Comparison of ENCODE assay signal across 8 cellular contexts in genomic region chr5:38809388-38810359, GRCh38. TPM values are rescaled to one million over a fixed set of nuclear protein-coding genes. Genes with fewer than 3 reads are reported as not detected.
A peak's percentile ranks its signal among the peaks of the same experiment; 100 is the strongest.
DNase-seq lines count a peak whose midpoint lies in the region; ATAC-seq and TF ChIP-seq lines count a peak whose summit lies in the region.

No MANE protein-coding gene starts in this region.

- no peaks in the 10 kb centered on the region for H3K36me3 ChIP-seq in WERI-Rb-1
- H3K36me3 ChIP-seq in lower lobe of right lung = no peaks in the 10 kb centered on the region

- H3K27ac ChIP-seq in WERI-Rb-1 (peak overlapping the region; percentile 41; the same call in 1 of the 2 replicates), lower lobe of right lung (no peak overlapping the region)

- no peak overlapping the region for H3K4me3 ChIP-seq in WERI-Rb-1 (ENCODE audit: low read depth, low read length)
- no peak overlapping the region for H3K4me3 ChIP-seq in lower lobe of right lung

- intact Hi-C loops in lower lobe of right lung (cut with DNase I) = loop anchor here (5.0 kb wide), 1 partner anchor 372 kb away; no protein-coding TSS in a partner anchor

- ATAC-seq in HG02884 (IDR thresholded peaks at IDR 0.05; ENCODE audit: unreplicated experiment) (peak; percentile 87), lower lobe of right lung (peak; percentile 92 to 94), HG02840 (IDR thresholded peaks at IDR 0.05; ENCODE audit: low FRiP score, unreplicated experiment) (no peak)

- H3K4me1 ChIP-seq in lower lobe of right lung = peaks cover 12% of the 10 kb centered on the region

- H3K9me3 ChIP-seq in WERI-Rb-1 (ENCODE audit: severe bottlenecking) = no peaks in the 10 kb centered on the region
- H3K9me3 ChIP-seq in lower lobe of right lung = no peaks in the 10 kb centered on the region

- H3K27me3 ChIP-seq in WERI-Rb-1 (ENCODE audit: insufficient read depth, low read depth, severe bottlenecking) (no peaks in the 10 kb centered on the region), lower lobe of right lung (ENCODE audit: low read depth) (no peaks in the 10 kb centered on the region)

- TF ChIP-seq CTCF in WERI-Rb-1 (IDR thresholded peaks at IDR 0.05; ENCODE audit: low read depth, low read length) = peak; percentile 69
- peak; percentile 86 for TF ChIP-seq CTCF in lower lobe of right lung (IDR thresholded peaks at IDR 0.05)

- DNase-seq in Daoy (ENCODE audit: low read depth) (peak; percentile 84), NCI-H2227 (lab: John Stamatoyannopoulos, UW; ENCODE audit: unreplicated experiment) (peak; percentile 91), WERI-Rb-1 (peak; percentile 87), ecto neural progenitor cell (ENCODE audit: low spot score) (peak; percentile 89), lower lobe of right lung (peak; percentile 76)
- DNase-seq in stimulated activated CD8-positive, alpha-beta memory T cell treated with anti-CD3 and anti-CD28 coated beads, Interleukin-15, amount 100 ng/mL, for 48 hours (ENCODE audit: low read depth in 2 of 2) = peak; percentile 5 to 20

RNA-seq across cellular contexts. Expression of gene OSMR, which starts 36.1 kb away (rescaled TPM):
- 5.5 and 5.7 TPM in 2 replicates for total RNA-seq in Daoy (2014; rRNA removed; shearing (Covaris generic))
- total RNA-seq in lower lobe of right lung = 61.6 TPM

Comparison
In these comparisons a context has a peak if more than half of its experiments do, and no peak if none do; other contexts are left out.
1. DNase-seq: peak in every context shown above with its lines; median percentile 91 in NCI-H2227; 89 in ecto neural progenitor cell; 87 in WERI-Rb-1; 84 in Daoy; 76 in lower lobe of right lung; 12 in stimulated activated CD8-positive, alpha-beta memory T cell treated with anti-CD3 and anti-CD28 coated beads, Interleukin-15, amount 100 ng/mL, for 48 hours.